In the genomic region with DNA sequence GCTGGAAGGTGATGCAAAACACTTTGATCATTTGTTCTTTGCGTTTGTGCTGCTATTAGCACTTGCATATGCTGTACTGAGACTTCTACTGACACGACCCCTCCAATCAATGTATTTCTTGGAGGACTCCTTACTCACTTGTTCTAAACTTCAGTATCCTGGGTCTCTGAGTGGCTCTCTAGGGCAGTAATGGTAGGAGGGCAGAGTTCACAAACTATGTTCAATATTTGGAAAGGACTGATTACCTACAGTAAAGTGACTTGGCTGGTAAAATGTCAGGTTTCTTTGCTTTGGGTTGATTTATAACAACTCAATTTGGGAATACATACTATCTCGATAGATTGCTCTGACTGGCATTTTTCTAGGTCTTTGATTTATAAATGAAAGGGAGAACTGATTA, we compare ENCODE assay signal across 15 cellular contexts.
DNase-seq lines count a peak whose midpoint lies in the region; ATAC-seq and TF ChIP-seq lines count a peak whose summit lies in the region.
"Had no signal": no experiment of that assay in that cellular context is flagged by ENCODE, and none has a peak within 500 bp of the region (broad histone marks: within the 10 kb centered on the region; RNA-seq: fewer than 3 reads in every experiment).

No MANE protein-coding gene starts in this region.

- no peak overlapping the region for H4K91ac ChIP-seq in IMR-90 (ENCODE audit: insufficient read depth, low read depth, low read length)

- ATAC-seq in IMR-90 (ENCODE audit: low read depth) = no peak
- ATAC-seq in left lobe of liver = peak; percentile 46
- ATAC-seq in HG03108 (IDR thresholded peaks at IDR 0.05; ENCODE audit: unreplicated experiment) = no peak
- ATAC-seq: GM12878 had no signal

- peak overlapping the region; percentile 22; the same call in 1 of the 2 replicates for H3K4ac ChIP-seq in IMR-90 (ENCODE audit: low read depth, low read length)

- H3K27ac ChIP-seq in ACC112 (ENCODE audit: low read depth, low read length) = peak overlapping the region; percentile 74; the same call in 1 of the 2 replicates
- H3K27ac ChIP-seq in IMR-90 (ENCODE audit: insufficient read depth, low read length) = no peak overlapping the region

- H3K56ac ChIP-seq in IMR-90 (ENCODE audit: extremely low read depth, insufficient read depth, low read length) = no peak overlapping the region

- H4K8ac ChIP-seq in IMR-90 (ENCODE audit: low read depth in 2 of 2, low read length in 2 of 2) = no peak overlapping the region

- H3K14ac ChIP-seq in IMR-90 (replicated peaks; ENCODE audit: low read depth, low read length) = no peak overlapping the region

- H3K4me1 ChIP-seq in ACC112 (ENCODE audit: control insufficient read depth, insufficient read depth, low read length, unreplicated experiment) (peaks cover 31% of the 10 kb centered on the region), IMR-90 (ENCODE audit: control insufficient read depth, insufficient read depth, low read length) (peaks cover 15% of the 10 kb centered on the region), skeletal muscle satellite cell (ENCODE audit: control insufficient read depth, insufficient read depth, low read length) (peaks cover 48% of the 10 kb centered on the region)

- no peak overlapping the region for H3K23ac ChIP-seq in IMR-90 (ENCODE audit: low read depth, low read length)

- peak overlapping the region; percentile 44; the same call in 1 of the 2 replicates for H2BK120ac ChIP-seq in IMR-90 (ENCODE audit: low read depth, low read length)

- no peak overlapping the region for H3K18ac ChIP-seq in IMR-90 (ENCODE audit: low read depth, low read length)

- H2BK5ac ChIP-seq in IMR-90 (ENCODE audit: low read depth, low read length, poor library complexity, severe bottlenecking) = no peak overlapping the region

- no peak for TF ChIP-seq RAD21 in IMR-90 (IDR thresholded peaks at IDR 0.05; ENCODE audit: low read length)

- H3K9ac ChIP-seq in IMR-90 (ENCODE audit: low read depth, low read length) (no peak overlapping the region), skeletal muscle satellite cell (ENCODE audit: low read depth, low read length) (no peak overlapping the region)

- H3K4me2 ChIP-seq in IMR-90 (ENCODE audit: low read depth, low read length) = no peak overlapping the region
- peak overlapping the region; percentile 37 for H3K4me2 ChIP-seq in skeletal muscle satellite cell (ENCODE audit: low read length)

- peaks cover 8% of the 10 kb centered on the region for H3K9me1 ChIP-seq in IMR-90 (ENCODE audit: insufficient read depth, low read length)

- no CpG with 5 or more reads among the region's 3 CpGs for WGBS in IMR-90 (ENCODE audit: extremely low coverage in 2 of 2, insufficient read length in 1 of 2), 2 experiments

- H2AFZ ChIP-seq in ACC112 (ENCODE audit: low read length, unreplicated experiment) (no peak overlapping the region), IMR-90 (replicated peaks; ENCODE audit: low read length, poor library complexity) (no peak overlapping the region)

- no peak for TF ChIP-seq CTCF in IMR-90 (conservative IDR thresholded peaks at IDR 0.05; ENCODE audit: low read depth, low read length)
- TF ChIP-seq CTCF in GM10248 (IDR thresholded peaks at IDR 0.05; ENCODE audit: control extremely low read depth, extremely low read depth, low read depth, missing control alignments) = no peak

- CTCF ChIA-PET in IMR-90 (lab: Yijun Ruan, JAX) (no interaction called here), GM10248 (lab: Yijun Ruan, JAX) (interaction anchor here (1.1 kb wide), 1 partner anchor 299 kb away, joined by 3 read pairs; no protein-coding TSS in a partner anchor)

- peak overlapping the region; percentile 68; the same call in 1 of the 2 replicates for H2AK5ac ChIP-seq in IMR-90 (ENCODE audit: low read depth, low read length)

- no peaks in the 10 kb centered on the region for H3K9me3 ChIP-seq in IMR-90 (ENCODE audit: control insufficient read depth, insufficient read depth, low read length)
- H3K9me3 ChIP-seq in skeletal muscle satellite cell (replicated peaks; ENCODE audit: low read length) = no peaks in the 10 kb centered on the region

- intact Hi-C loops in IMR-90 (cut with micrococcal nuclease) = no loop called here

- no peaks in the 10 kb centered on the region for H3K79me1 ChIP-seq in IMR-90 (ENCODE audit: low read depth in 1 of 2, low read length in 2 of 2)

- TF ChIP-seq POLR2A in IMR-90 (IDR thresholded peaks at IDR 0.05; ENCODE audit: low read depth, low read length) = no peak

- H2AK9ac ChIP-seq in IMR-90 (replicated peaks; ENCODE audit: low read depth, low read length, poor library complexity) = no peak overlapping the region

- no peak overlapping the region for H3K4me3 ChIP-seq in ACC112 (ENCODE audit: low read depth, low read length)
- H3K4me3 ChIP-seq in IMR-90 (ENCODE audit: insufficient read depth, low read depth, low read length) = no peak overlapping the region
- no peak overlapping the region for H3K4me3 ChIP-seq in skeletal muscle satellite cell (ENCODE audit: low read length)
- H3K4me3 ChIP-seq: GM12878 had no signal

- peak overlapping the region; percentile 69; the same call in 1 of the 2 replicates for H2BK20ac ChIP-seq in IMR-90 (ENCODE audit: low read depth, low read length)

- H4K20me1 ChIP-seq in IMR-90 (ENCODE audit: insufficient read depth, low read length) = no peaks in the 10 kb centered on the region

- no peak overlapping the region for H4K5ac ChIP-seq in IMR-90 (ENCODE audit: low read depth, low read length)

- POLR2A ChIA-PET in IMR-90 (lab: Charles Lee; ENCODE audit: unreplicated experiment) (no interaction called here), GM10248 (lab: Yijun Ruan, JAX) (no interaction called here)

- dilution Hi-C loops in IMR-90 (cut with HindIII; ENCODE audit: low sequenced_read_pairs, unreplicated experiment) = no loop called here

- DNase-seq in IMR-90 = no peak
- DNase-seq in left lobe of liver (ENCODE audit: low spot score) = no peak
- DNase-seq in GM10248 (ENCODE audit: extremely low spot score) = no peak
- no peak for DNase-seq in NCI-H510A treated with DMSO at 0.1 percent for 48 hours (lab: John Stamatoyannopoulos, UW)
- DNase-seq in globus pallidus (ENCODE audit: low spot score) = no peak
- DNase-seq: C1 segment of cervical spinal cord; Calu3; CD4-positive, alpha-beta T cell; DMS 273 treated with DMSO at 0.1 percent for 48 hours; GOT3; H9 had no signal

- BruUV-seq in IMR-90 (replicated peaks; lab: Mats Ljungman, UMichigan) = no TSS peak

- in situ Hi-C loops in IMR-90 (cut with MboI; ENCODE audit: low sequenced_read_pairs) = no loop called here

- H3K36me3 ChIP-seq in ACC112 (ENCODE audit: insufficient read depth, low read length) = no peaks in the 10 kb centered on the region
- H3K36me3 ChIP-seq in IMR-90 (ENCODE audit: control insufficient read depth, insufficient read depth, low read length) = no peaks in the 10 kb centered on the region
- no peaks in the 10 kb centered on the region for H3K36me3 ChIP-seq in skeletal muscle satellite cell (ENCODE audit: insufficient read depth, low read length)

- H3K27me3 ChIP-seq in ACC112 (ENCODE audit: insufficient read depth, low read length) (no peaks in the 10 kb centered on the region), IMR-90 (ENCODE audit: control insufficient read depth, insufficient read depth, low read length) (no peaks in the 10 kb centered on the region), skeletal muscle satellite cell (ENCODE audit: control insufficient read depth, insufficient read depth, low read length) (no peaks in the 10 kb centered on the region)

- peak overlapping the region; percentile 59; the same call in 1 of the 3 replicates for H2BK15ac ChIP-seq in IMR-90 (ENCODE audit: low read depth, low read length)

- no peaks in the 10 kb centered on the region for H3K79me2 ChIP-seq in ACC112 (ENCODE audit: control insufficient read depth, insufficient read depth, low read length, unreplicated experiment)

TF ChIP-seq in IMR-90, 13 proteins besides CTCF, POLR2A, EP300 and RAD21:
- TF ChIP-seq NFE2L2 (IDR thresholded peaks at IDR 0.05; ENCODE audit: low read depth, low read length) (no peak), MXI1 (IDR thresholded peaks at IDR 0.05; ENCODE audit: borderline replicate concordance, low read depth, low read length) (no peak), SMC3 (IDR thresholded peaks at IDR 0.05; ENCODE audit: low read depth, low read length) (no peak), MAZ (IDR thresholded peaks at IDR 0.05; ENCODE audit: borderline replicate concordance, low read depth, low read length) (no peak), BHLHE40 (IDR thresholded peaks at IDR 0.05; ENCODE audit: low read depth, low read length) (no peak), RFX5 (IDR thresholded peaks at IDR 0.05; ENCODE audit: low read depth, low read length) (no peak)
- TF ChIP-seq, protein P1, sequence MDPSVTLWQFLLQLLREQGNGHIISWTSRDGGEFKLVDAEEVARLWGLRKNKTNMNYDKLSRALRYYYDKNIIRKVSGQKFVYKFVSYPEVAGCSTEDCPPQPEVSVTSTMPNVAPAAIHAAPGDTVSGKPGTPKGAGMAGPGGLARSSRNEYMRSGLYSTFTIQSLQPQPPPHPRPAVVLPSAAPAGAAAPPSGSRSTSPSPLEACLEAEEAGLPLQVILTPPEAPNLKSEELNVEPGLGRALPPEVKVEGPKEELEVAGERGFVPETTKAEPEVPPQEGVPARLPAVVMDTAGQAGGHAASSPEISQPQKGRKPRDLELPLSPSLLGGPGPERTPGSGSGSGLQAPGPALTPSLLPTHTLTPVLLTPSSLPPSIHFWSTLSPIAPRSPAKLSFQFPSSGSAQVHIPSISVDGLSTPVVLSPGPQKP (IDR thresholded peaks at IDR 0.05; ENCODE audit: borderline replicate concordance, low read depth, low read length) = no peak
